8 cellular contexts compared by ENCODE assay signal in genomic region chrX:19372170-19373033, GRCh38. TPM values are rescaled to one million over a fixed set of nuclear protein-coding genes. Genes with fewer than 3 reads are reported as not detected.
A peak's percentile ranks its signal among the peaks of the same experiment; 100 is the strongest.
DNase-seq lines count a peak whose midpoint lies in the region; ATAC-seq and TF ChIP-seq lines count a peak whose summit lies in the region.

No MANE protein-coding gene starts in this region.

- H3K4me1 ChIP-seq in liver (ENCODE audit: control insufficient read depth in 4 of 4, insufficient read depth in 4 of 4, low read length in 3 of 4) = peaks cover 0 to 6% (median 3%) of the 10 kb centered on the region in 4 donors

- DNase-seq in GM12865 (ENCODE audit: low read depth) = peak; percentile 70
- peak; percentile 56 for DNase-seq in NCI-H345 (lab: John Stamatoyannopoulos, UW)
- DNase-seq in activated CD4-positive, alpha-beta T cell treated with anti-CD3 and anti-CD28 coated beads, Interleukin-2, amount 50 U/mL, for 1 hour = peak; percentile 65
- DNase-seq in dermis blood vessel endothelial cell = peak; percentile 75
- DNase-seq in stimulated activated CD4-positive, alpha-beta T cell treated with anti-CD3 and anti-CD28 coated beads, Interleukin-4, amount 100 ng/mL, for 1 hour = peak; percentile 66
- no peak for DNase-seq in NCI-H1048 (lab: John Stamatoyannopoulos, UW)

- no peaks in the 10 kb centered on the region for H3K9me3 ChIP-seq in liver (ENCODE audit: control insufficient read depth in 4 of 4, low read length in 3 of 4)

- H3K4me3 ChIP-seq in GM12865 (ENCODE audit: low read depth, low read length) (peak overlapping the region; percentile 48), liver (ENCODE audit: low read depth in 1 of 3, low read length in 3 of 3) (peak overlapping the region in 1 of 3 donors; percentile 44)

- WGBS in liver = 1% methylated on average over 26 of the region's 26 CpGs

- TF ChIP-seq CTCF in GM12865 (IDR thresholded peaks at IDR 0.05; ENCODE audit: insufficient read depth, low read depth, low read length, missing control alignments) (peak; percentile 73), liver (IDR thresholded peaks at IDR 0.05; ENCODE audit: low read depth, low read length, missing input control) (peak; percentile 61)

- ATAC-seq in HG02870 (IDR thresholded peaks at IDR 0.05; ENCODE audit: unreplicated experiment) = peak; percentile 84

- peak; percentile 86 to 88 for TF ChIP-seq RAD21 in liver (IDR thresholded peaks at IDR 0.05)

- H3K27me3 ChIP-seq in liver (ENCODE audit: control insufficient read depth in 4 of 4, insufficient read depth in 4 of 4, low read length in 3 of 4) = no peaks in the 10 kb centered on the region

- H3K36me3 ChIP-seq in liver (ENCODE audit: control insufficient read depth in 4 of 4, insufficient read depth in 3 of 4, low read depth in 1 of 4, low read length in 3 of 4) = no peaks in the 10 kb centered on the region

- no peak overlapping the region for H3K27ac ChIP-seq in liver (ENCODE audit: low read depth in 1 of 2, low read length in 2 of 2)

- peak overlapping the region in 1 of 2 donors; percentile 5 for H3K9ac ChIP-seq in liver (ENCODE audit: low read depth in 1 of 2, low read length in 2 of 2)

TF ChIP-seq in liver, 16 proteins besides CTCF, POLR2A, EP300 and RAD21:
- no peak for TF ChIP-seq JUND (IDR thresholded peaks at IDR 0.05)
- TF ChIP-seq HNF4G (IDR thresholded peaks at IDR 0.05) = no peak
- no peak for TF ChIP-seq REST (IDR thresholded peaks at IDR 0.05)
- TF ChIP-seq EGR1 (IDR thresholded peaks at IDR 0.05; ENCODE audit: low read depth in 2 of 2) = no peak
- no peak for TF ChIP-seq HNF4A (conservative IDR thresholded peaks at IDR 0.05)
- no peak for TF ChIP-seq NR2F2 (IDR thresholded peaks at IDR 0.05)
- no peak for TF ChIP-seq TAF1 (conservative IDR thresholded peaks at IDR 0.05)

RNA-seq across cellular contexts. Expression of gene PDHA1, which starts 28.7 kb away (rescaled TPM):
- total RNA-seq in dermis blood vessel endothelial cell = 61.3 and 126 TPM in 2 replicates
- 100 to 1,000 TPM in 1 of 2 donors, 10 to 100 TPM in 1; 63.5 to 118 TPM for total RNA-seq in liver
- polyA plus RNA-seq in liver = 100 to 1,000 TPM; 141 to 153 TPM
